ENCODE assay signal across 27 cellular contexts in the genomic region with DNA sequence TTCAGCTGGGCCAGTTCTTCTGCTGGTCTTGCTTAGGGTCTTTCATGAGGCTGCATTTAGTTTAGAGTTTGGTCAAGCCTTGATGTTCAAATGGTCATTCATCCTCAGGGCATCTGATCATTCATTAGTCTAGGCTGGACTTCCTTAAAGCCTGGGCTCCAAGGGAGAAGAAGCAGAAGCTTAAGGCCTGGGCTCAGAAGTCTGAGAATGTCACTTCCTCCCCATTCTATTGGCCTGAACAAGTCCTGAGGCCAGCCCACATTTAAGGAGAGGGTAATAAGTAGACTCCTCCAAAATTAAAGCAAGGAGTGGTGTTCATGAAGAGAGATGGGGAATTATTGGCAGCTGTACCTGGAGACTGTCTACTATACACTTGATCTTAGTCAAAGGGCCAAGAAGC.
"Had no signal": no experiment of that assay in that cellular context is flagged by ENCODE, and none has a peak within 500 bp of the region (broad histone marks: within the 10 kb centered on the region; RNA-seq: fewer than 3 reads in every experiment).

No MANE protein-coding gene starts in this region.

- H3K27ac ChIP-seq: hepatocyte, lower lobe of right lung, pancreas, prostate gland, skin epidermis, stomach, testis, thyroid gland, uterus had no signal

- H3K4me1 ChIP-seq: pancreas, testis had no signal

- H3K36me3 ChIP-seq: lower lobe of right lung, pancreas, prostate gland, stomach, thyroid gland, uterus had no signal

- ATAC-seq: left cardiac atrium; left lobe of liver; naive thymus-derived CD8-positive, alpha-beta T cell; pancreas; right cardiac atrium; sciatic nerve; stimulated activated naive B cell treated with anti-CD40 and anti-IgM and Interleukin-4, amounts not matched to agents 10 μg/mL and 1 μg/mL and 100 μg/mL, for 72 hours; stimulated activated naive CD8-positive, alpha-beta T cell treated with anti-CD3 and anti-CD28 coated beads, Interleukin-15, Interleukin-2, amounts not matched to agents 100 U/mL and 50 U/mL, for 24 hours had no signal

- H3K4me3 ChIP-seq: hepatocyte, lower lobe of right lung, pancreas, prostate gland, skin epidermis, stomach, testis, thyroid gland, uterus had no signal

- H3K9me3 ChIP-seq: lower lobe of right lung, pancreas, prostate gland, stomach, testis, thyroid gland, uterus had no signal

- H3K27me3 ChIP-seq: hepatocyte, pancreas, stomach, testis, thyroid gland, uterus had no signal

- DNase-seq: kidney glomerular epithelial cell; left cardiac atrium; lower lobe of right lung; mammary epithelial cell; mesenchymal stem cell; naive thymus-derived CD8-positive, alpha-beta T cell; nucleus accumbens; pancreas; posterior cingulate gyrus; retina; right cardiac atrium; stimulated activated CD4-positive, alpha-beta T cell treated with anti-CD3 and anti-CD28 coated beads, Interleukin-12 subunit alpha, Interleukin-12 subunit beta, amount 100 ng/mL, for 4 hours; stimulated activated CD4-positive, alpha-beta T cell treated with anti-CD3 and anti-CD28 coated beads, Interleukin-15, amount 100 ng/mL, for 24 hours; stimulated activated CD4-positive, alpha-beta T cell treated with anti-CD3 and anti-CD28 coated beads, Interleukin-2, amount 100 ng/mL, for 24 hours; stimulated activated CD4-positive, alpha-beta T cell treated with anti-CD3 and anti-CD28 coated beads, Interleukin-4, amount 100 ng/mL, for 1 hour; stimulated activated naive B cell treated with anti-CD40 and anti-IgM and Interleukin-4, amounts not matched to agents 10 μg/mL and 1 μg/mL and 100 μg/mL, for 72 hours; stimulated activated naive CD8-positive, alpha-beta T cell treated with anti-CD3 and anti-CD28 coated beads, Interleukin-15, Interleukin-2, amounts not matched to agents 100 U/mL and 50 U/mL, for 24 hours; stomach; testis; thyroid gland; trophoblast cell; uterus had no signal
